ENCODE assay signal across 9 cellular contexts in the genomic region with DNA sequence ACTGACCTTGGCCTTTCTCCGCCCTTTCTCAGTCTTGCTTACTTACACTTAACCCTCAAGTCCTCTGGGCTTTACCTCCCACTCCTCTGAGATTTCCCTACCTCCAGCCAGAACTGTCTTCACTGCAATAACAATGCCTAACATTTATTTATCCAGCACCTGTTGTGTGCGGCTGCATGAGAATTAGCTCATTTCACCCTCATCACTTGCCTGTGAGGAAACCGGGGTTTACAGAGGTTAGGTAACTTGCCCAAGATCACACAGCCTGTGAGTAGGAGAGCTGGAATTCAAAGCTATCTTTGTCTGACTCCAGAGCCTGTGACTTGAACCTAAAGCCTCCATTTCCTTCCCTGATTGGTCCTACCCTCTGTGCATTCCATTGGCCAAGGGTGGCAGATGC. TPM values are rescaled to one million over a fixed set of nuclear protein-coding genes. Genes with fewer than 3 reads are reported as not detected.
DNase-seq lines count a peak whose midpoint lies in the region; ATAC-seq and TF ChIP-seq lines count a peak whose summit lies in the region.
"Had no signal": no experiment of that assay in that cellular context is flagged by ENCODE, and none has a peak within 500 bp of the region (broad histone marks: within the 10 kb centered on the region; RNA-seq: fewer than 3 reads in every experiment).

No MANE protein-coding gene starts in this region.

- H3K4me2 ChIP-seq in Loucy (ENCODE audit: low read depth, low read length, poor library complexity, severe bottlenecking), result peak overlapping the region; percentile 98
- H3K4me2 ChIP-seq in osteoblast (ENCODE audit: insufficient read depth, low read length), result no peak overlapping the region

- H2AFZ ChIP-seq in Loucy (ENCODE audit: low read length) (no peak overlapping the region), osteoblast (ENCODE audit: low read length) (no peak overlapping the region)

- no peaks in the 10 kb centered on the region for H3F3A ChIP-seq in Loucy (ENCODE audit: low read depth)

- no peak for TF ChIP-seq CTCF in Calu3 (IDR thresholded peaks at IDR 0.05; ENCODE audit: unreplicated experiment)
- no peak for TF ChIP-seq CTCF in Loucy (conservative IDR thresholded peaks at IDR 0.05; ENCODE audit: low read length)
- TF ChIP-seq CTCF in osteoblast (IDR thresholded peaks at IDR 0.05; ENCODE audit: extremely low read depth, low read depth, low read length), result no peak
- TF ChIP-seq CTCF in vagina (IDR thresholded peaks at IDR 0.05), result no peak

- H3K36me3 ChIP-seq in Loucy (ENCODE audit: insufficient read depth, low read length), result peaks cover 5% of the 10 kb centered on the region; the same call in 1 of the 2 replicates
- H3K36me3 ChIP-seq in osteoblast (ENCODE audit: insufficient read depth, low read length), result peaks cover 13% of the 10 kb centered on the region
- H3K36me3 ChIP-seq in vagina, result peaks cover 0 to 9% of the 10 kb centered on the region in 2 donors

- CTCF ChIA-PET in Calu3 (lab: Charles Lee), result interaction anchor here (0.6 kb wide), 1 partner anchor 79 kb away, joined by 5 read pairs; no protein-coding TSS in a partner anchor

- H3K9me3 ChIP-seq in Loucy (ENCODE audit: insufficient read depth, low read depth, low read length), result no peaks in the 10 kb centered on the region
- H3K9me3 ChIP-seq in osteoblast (ENCODE audit: low read depth, low read length), result no peaks in the 10 kb centered on the region
- H3K9me3 ChIP-seq in vagina, result no peaks in the 10 kb centered on the region

- no TSS peak for BruUV-seq in Calu3 (replicated peaks; lab: Mats Ljungman, UMichigan)

- peaks cover 46% of the 10 kb centered on the region for H3K4me1 ChIP-seq in Loucy (ENCODE audit: insufficient read depth, low read length, poor library complexity, severe bottlenecking)
- peaks cover 28% of the 10 kb centered on the region for H3K4me1 ChIP-seq in osteoblast (ENCODE audit: insufficient read depth, low read length)
- peaks cover 40% of the 10 kb centered on the region for H3K4me1 ChIP-seq in vagina

- peak overlapping the region; percentile 15 for H3K27ac ChIP-seq in osteoblast (ENCODE audit: low read depth, low read length)
- no peak overlapping the region for H3K27ac ChIP-seq in vagina

- H3K27me3 Mint-ChIP-seq in Calu3 (ENCODE audit: unreplicated experiment), result no peaks in the 10 kb centered on the region
- no peaks in the 10 kb centered on the region for H3K27me3 Mint-ChIP-seq in effector memory CD8-positive, alpha-beta T cell

- ATAC-seq in effector memory CD8-positive, alpha-beta T cell (replicated peaks), result no peak
- ATAC-seq in HG02852 (IDR thresholded peaks at IDR 0.05; ENCODE audit: unreplicated experiment), result no peak

- peaks cover 45% of the 10 kb centered on the region for H3K4me1 Mint-ChIP-seq in Calu3 (ENCODE audit: low read depth, unreplicated experiment)
- H3K4me1 Mint-ChIP-seq in effector memory CD8-positive, alpha-beta T cell (ENCODE audit: low read depth in 2 of 2), result peaks cover 49 to 51% of the 10 kb centered on the region in 2 donors

- peak overlapping the region; percentile 99 for H3K9ac ChIP-seq in Loucy (ENCODE audit: low read depth, low read length, poor library complexity, severe bottlenecking)

- H3K27me3 ChIP-seq in Loucy (ENCODE audit: insufficient read depth, low read length, poor library complexity, severe bottlenecking) (no peaks in the 10 kb centered on the region), osteoblast (ENCODE audit: insufficient read depth, low read length) (no peaks in the 10 kb centered on the region), vagina (no peaks in the 10 kb centered on the region)

- no peak overlapping the region for H3K4me3 Mint-ChIP-seq in Calu3 (ENCODE audit: low read depth, unreplicated experiment)
- H3K4me3 Mint-ChIP-seq in effector memory CD8-positive, alpha-beta T cell, result no peak overlapping the region

- H3K27ac Mint-ChIP-seq in Calu3 (ENCODE audit: unreplicated experiment), result peak overlapping the region; percentile 28
- H3K27ac Mint-ChIP-seq in effector memory CD8-positive, alpha-beta T cell, result peak overlapping the region; percentile 38 to 52

- DNase-seq in Calu3 (no peak), osteoblast (ENCODE audit: insufficient read length, low spot score, missing footprints) (no peak), SHP77 (lab: John Stamatoyannopoulos, UW) (no peak), vagina (ENCODE audit: extremely low spot score in 2 of 2) (no peak)
- no peak for DNase-seq in effector memory CD8-positive, alpha-beta T cell
- DNase-seq: activated CD4-positive, CD25-positive, alpha-beta regulatory T cell treated with anti-CD3 and anti-CD28 coated beads, Interleukin-2, amount 50 U/mL, for 72 hours; COR-L47 had no signal

- no peaks in the 10 kb centered on the region for H3K9me3 Mint-ChIP-seq in Calu3 (ENCODE audit: low read depth, unreplicated experiment)
- H3K9me3 Mint-ChIP-seq in effector memory CD8-positive, alpha-beta T cell, result no peaks in the 10 kb centered on the region

- intact Hi-C loops in Calu3 (cut with micrococcal nuclease; ENCODE audit: unreplicated experiment), result no loop called here
- intact Hi-C loops in vagina (cut with DNase I), result loop anchor here (10.0 kb wide), 1 partner anchor 255 kb away; no protein-coding TSS in a partner anchor

- peaks cover 63% of the 10 kb centered on the region for H3K79me2 ChIP-seq in Loucy (ENCODE audit: insufficient read depth, low read length)
- H3K79me2 ChIP-seq in osteoblast (ENCODE audit: insufficient read depth, low read length), result peaks cover 59% of the 10 kb centered on the region

- H3K4me3 ChIP-seq in Loucy (ENCODE audit: low read length, poor library complexity, severe bottlenecking) (peak overlapping the region; percentile 20), osteoblast (ENCODE audit: insufficient read depth, low read length) (no peak overlapping the region), vagina (no peak overlapping the region)

- peaks cover 27% of the 10 kb centered on the region for H4K20me1 ChIP-seq in Loucy (ENCODE audit: insufficient read depth, low read length, poor library complexity, severe bottlenecking)
- peaks cover 14% of the 10 kb centered on the region for H4K20me1 ChIP-seq in osteoblast (ENCODE audit: insufficient read depth, low read length)

- peaks cover 54% of the 10 kb centered on the region for H3K36me3 Mint-ChIP-seq in Calu3 (ENCODE audit: insufficient read depth, unreplicated experiment)
- peaks cover 19% of the 10 kb centered on the region for H3K36me3 Mint-ChIP-seq in effector memory CD8-positive, alpha-beta T cell (ENCODE audit: insufficient read depth)

- no peak for TF ChIP-seq POLR2A in vagina (IDR thresholded peaks at IDR 0.05)

- no peaks in the 10 kb centered on the region for H3K9me2 ChIP-seq in Loucy (replicated peaks; ENCODE audit: low read depth, low read length)

RNA-seq across cellular contexts. Expression of a gene that starts 2.5 kb away (rescaled TPM):
- 79.9 and 87.3 TPM in 2 replicates for total RNA-seq in Calu3 (2022)
- total RNA-seq in osteoblast, result 40.9 and 43.0 TPM in 2 replicates
- total RNA-seq in vagina, result 27.7 TPM

RNA-seq across cellular contexts. Expression of a gene that starts 2.7 kb away (rescaled TPM):
- 30.5 and 32.7 TPM in 2 replicates for total RNA-seq in Calu3 (2022)
- total RNA-seq in osteoblast, result 2.5 and 2.7 TPM in 2 replicates
- 8.3 TPM for total RNA-seq in vagina
